9 cellular contexts compared by ENCODE assay signal in the genomic region with DNA sequence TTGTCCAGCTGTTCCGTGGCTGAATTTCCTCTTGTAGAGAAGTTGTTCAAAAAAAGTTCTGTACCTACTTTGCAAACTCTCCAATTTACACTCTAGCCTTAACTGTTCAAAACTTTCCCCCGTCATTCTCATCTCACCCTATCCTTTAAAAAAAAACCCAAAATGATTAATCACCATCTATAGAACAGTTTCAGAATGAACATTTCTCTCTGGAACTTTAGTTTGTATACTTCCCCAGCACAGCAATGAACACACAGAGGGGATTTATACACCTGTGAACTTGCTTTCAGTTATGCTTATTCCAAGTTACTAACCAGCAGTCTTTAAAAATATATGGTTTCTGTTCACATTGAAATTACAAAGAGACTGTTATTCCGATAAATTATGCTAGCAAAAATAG. TPM values are rescaled to one million over a fixed set of nuclear protein-coding genes. Genes with fewer than 3 reads are reported as not detected.
DNase-seq lines count a peak whose midpoint lies in the region; ATAC-seq, FAIRE-seq and TF ChIP-seq lines count a peak whose summit lies in the region.
"Had no signal": no experiment of that assay in that cellular context is flagged by ENCODE, and none has a peak within 500 bp of the region (broad histone marks: within the 10 kb centered on the region; RNA-seq: fewer than 3 reads in every experiment).

No MANE protein-coding gene starts in this region.

- no peaks in the 10 kb centered on the region for H3K9me3 Mint-ChIP-seq in astrocyte (ENCODE audit: unreplicated experiment)

- H3K4me2 ChIP-seq in astrocyte (ENCODE audit: low read length): peak overlapping the region; percentile 86

- TF ChIP-seq POLR2A in H54 (IDR thresholded peaks at IDR 0.05; ENCODE audit: low read depth, low read length): no peak

- H3K9me3 ChIP-seq in astrocyte (ENCODE audit: insufficient read depth, low read depth, low read length) (no peaks in the 10 kb centered on the region), muscle layer of duodenum (ENCODE audit: control insufficient read depth in 1 of 2, low read length in 2 of 2) (no peaks in the 10 kb centered on the region)

- peak overlapping the region; percentile 96 for H3K9ac ChIP-seq in astrocyte (ENCODE audit: low read length)

- peaks cover 15% of the 10 kb centered on the region for H3K4me1 Mint-ChIP-seq in astrocyte (ENCODE audit: low read depth, unreplicated experiment)

- DNase-seq in BJ (ENCODE audit: low read depth): no peak
- no peak for DNase-seq in astrocyte (ENCODE audit: low read depth)
- DNase-seq in H54 (ENCODE audit: insufficient read length, low spot score): no peak
- DNase-seq in effector CD4-positive, alpha-beta T cell: no peak
- DNase-seq in RCC 7860 (ENCODE audit: low spot score): no peak

- no peaks in the 10 kb centered on the region for H4K20me1 ChIP-seq in astrocyte (ENCODE audit: insufficient read depth, low read length)

- ATAC-seq in HG03095 (IDR thresholded peaks at IDR 0.05; ENCODE audit: unreplicated experiment): peak; percentile 25
- ATAC-seq in GM21360 (IDR thresholded peaks at IDR 0.05; ENCODE audit: unreplicated experiment): no peak

- H3K27me3 ChIP-seq in BJ (ENCODE audit: control insufficient read depth, insufficient read depth, low read length) (no peaks in the 10 kb centered on the region), astrocyte (ENCODE audit: insufficient read depth, low read length) (no peaks in the 10 kb centered on the region), muscle layer of duodenum (ENCODE audit: low read depth, low read length) (no peaks in the 10 kb centered on the region)

- H3K36me3 Mint-ChIP-seq in astrocyte (ENCODE audit: low read depth, unreplicated experiment): no peaks in the 10 kb centered on the region

- CTCF ChIA-PET in BJ (lab: Yijun Ruan, JAX): interaction anchor here (1.6 kb wide), 1 partner anchor 521 kb away, joined by 6 read pairs; no protein-coding TSS in a partner anchor

- peaks cover 25% of the 10 kb centered on the region for H3K4me1 ChIP-seq in astrocyte (ENCODE audit: insufficient read depth, low read length)
- peaks cover 0 to 13% of the 10 kb centered on the region in 2 donors for H3K4me1 ChIP-seq in muscle layer of duodenum (ENCODE audit: control insufficient read depth in 1 of 2, insufficient read depth in 2 of 2, low read length in 2 of 2)

- H3K4me3 Mint-ChIP-seq in astrocyte (ENCODE audit: unreplicated experiment): peak overlapping the region; percentile 95

- H2AFZ ChIP-seq in astrocyte (ENCODE audit: low read depth, low read length): no peak overlapping the region

- H3K27ac ChIP-seq in astrocyte (ENCODE audit: low read depth, low read length): peak overlapping the region; percentile 90
- peak overlapping the region; percentile 69 for H3K27ac ChIP-seq in muscle layer of duodenum (ENCODE audit: low read length)

- POLR2A ChIA-PET in BJ (lab: Charles Lee): no interaction called here

- H3K36me3 ChIP-seq in BJ (ENCODE audit: control insufficient read depth, insufficient read depth, low read length) (no peaks in the 10 kb centered on the region), astrocyte (ENCODE audit: insufficient read depth, low read length) (no peaks in the 10 kb centered on the region), muscle layer of duodenum (ENCODE audit: control insufficient read depth in 1 of 2, insufficient read depth in 2 of 2, low read length in 2 of 2) (no peaks in the 10 kb centered on the region)

- TF ChIP-seq CTCF in BJ (IDR thresholded peaks at IDR 0.05; ENCODE audit: insufficient read depth, low read depth, low read length) (no peak), astrocyte (IDR thresholded peaks at IDR 0.05; ENCODE audit: insufficient read depth, low read depth, low read length) (no peak)

- H3K79me2 ChIP-seq in astrocyte (ENCODE audit: insufficient read depth, low read length): no peaks in the 10 kb centered on the region

- H3K27ac Mint-ChIP-seq in astrocyte (ENCODE audit: unreplicated experiment): peak overlapping the region; percentile 77

- H3K4me3 ChIP-seq in BJ (ENCODE audit: low read depth, low read length) (peak overlapping the region; percentile 59), astrocyte (ENCODE audit: insufficient read depth, low read depth, low read length) (peak overlapping the region; percentile 70), muscle layer of duodenum (ENCODE audit: low read depth in 1 of 2, low read length in 2 of 2) (peak overlapping the region; percentile 63 to 73)

- no peaks in the 10 kb centered on the region for H3K27me3 Mint-ChIP-seq in astrocyte (ENCODE audit: low read depth, unreplicated experiment)

- FAIRE-seq in astrocyte (lab: Jason Lieb, UNC) (no peak), H54 (lab: Jason Lieb, UNC) (no peak), RCC 7860 (lab: Jason Lieb, UNC) (no peak)
- FAIRE-seq: HTR-8/SVneo had no signal

RNA-seq across cellular contexts. Expression of gene GEMIN8, which starts 1.2 kb away (rescaled TPM):
- polyA plus RNA-seq in BJ (2011; rRNA removed): 20.7 and 21.5 TPM in 2 replicates
- 8.6 and 12.7 TPM in 2 replicates for polyA minus RNA-seq in BJ (2011; rRNA and poly(A)+ RNA removed)
- total RNA-seq in astrocyte: 9.5 and 10.5 TPM in 2 replicates
